In the genomic region with DNA sequence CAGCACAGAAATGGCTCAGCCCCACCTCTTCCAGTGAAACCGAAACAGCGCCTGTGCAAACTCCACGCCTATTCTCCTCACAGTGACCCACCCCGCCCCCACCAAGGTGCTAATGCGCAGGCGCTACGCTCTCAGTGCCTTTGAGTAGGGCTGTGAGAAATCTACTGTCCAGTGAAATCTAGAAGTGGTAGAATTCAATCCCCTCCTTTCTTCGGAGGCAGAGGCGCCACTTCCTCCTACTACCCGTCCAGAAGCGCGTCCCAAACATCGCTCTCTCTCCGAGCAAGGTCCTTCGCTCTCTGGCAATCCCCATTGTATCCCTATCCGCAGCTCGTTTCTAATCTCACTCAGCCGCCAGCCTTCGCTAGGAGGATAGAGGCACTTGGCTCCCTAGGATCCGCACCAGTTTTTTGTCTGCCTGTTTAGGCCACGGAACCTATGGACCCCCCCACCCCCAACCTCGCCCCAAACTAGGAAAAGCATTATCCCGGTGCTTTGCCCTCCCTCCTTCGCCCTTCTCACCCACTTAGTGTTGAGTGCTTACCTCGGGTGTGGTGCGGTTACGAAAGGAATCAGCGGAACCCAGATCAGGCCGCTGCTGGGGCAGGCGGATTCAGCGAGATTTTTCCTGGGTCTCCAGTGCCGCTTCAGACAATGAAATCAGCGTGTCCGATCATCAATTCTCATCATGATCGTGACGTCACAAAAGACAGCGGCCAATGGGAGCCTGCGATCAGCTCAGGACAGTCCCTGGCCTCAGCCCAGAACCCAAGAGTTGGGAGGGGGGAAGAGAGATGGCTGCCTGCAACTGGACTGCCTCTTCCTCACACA, we compare ENCODE assay signal across 8 cellular contexts. TPM values are rescaled to one million over a fixed set of nuclear protein-coding genes. Genes with fewer than 3 reads are reported as not detected.
DNase-seq lines count a peak whose midpoint lies in the region; ATAC-seq and TF ChIP-seq lines count a peak whose summit lies in the region.

A gene with protein sequence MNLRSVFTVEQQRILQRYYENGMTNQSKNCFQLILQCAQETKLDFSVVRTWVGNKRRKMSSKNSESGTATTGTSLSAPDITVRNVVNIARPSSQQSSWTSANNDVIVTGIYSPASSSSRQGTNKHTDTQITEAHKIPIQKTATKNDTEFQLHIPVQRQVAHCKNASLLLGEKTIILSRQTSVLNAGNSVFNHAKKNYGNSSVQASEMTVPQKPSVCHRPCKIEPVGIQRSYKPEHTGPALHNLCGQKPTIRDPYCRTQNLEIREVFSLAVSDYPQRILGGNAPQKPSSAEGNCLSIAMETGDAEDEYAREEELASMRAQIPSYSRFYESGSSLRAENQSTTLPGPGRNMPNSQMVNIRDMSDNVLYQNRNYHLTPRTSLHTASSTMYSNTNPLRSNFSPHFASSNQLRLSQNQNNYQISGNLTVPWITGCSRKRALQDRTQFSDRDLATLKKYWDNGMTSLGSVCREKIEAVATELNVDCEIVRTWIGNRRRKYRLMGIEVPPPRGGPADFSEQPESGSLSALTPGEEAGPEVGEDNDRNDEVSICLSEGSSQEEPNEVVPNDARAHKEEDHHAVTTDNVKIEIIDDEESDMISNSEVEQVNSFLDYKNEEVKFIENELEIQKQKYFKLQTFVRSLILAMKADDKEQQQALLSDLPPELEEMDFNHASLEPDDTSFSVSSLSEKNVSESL (minus strand): TSS at position 656 of the 831 bp plus-strand sequence. CDS start 27,056 bp downstream, outside the sequence.

- peaks cover 4% of the 10 kb centered on the region for H3K4me1 Mint-ChIP-seq in activated T-helper 2 cell treated with anti-CD3 and anti-CD28 coated beads, Interferon-gamma antibody, Interleukin-2, Interleukin-4, amounts not matched to agents 10 μg/mL and 5 μg/mL and 100 μg/mL, durations not matched to agents 14 hours and 24 hours and 36 hours (ENCODE audit: low read depth)
- H3K4me1 Mint-ChIP-seq in naive B cell, result peaks cover 0 to 7% (median 7%) of the 10 kb centered on the region in 3 donors
- H3K4me1 Mint-ChIP-seq in stimulated activated memory B cell treated with anti-CD40 and anti-IgM and Interleukin-4, amounts not matched to agents 10 μg/mL and 1 μg/mL and 100 μg/mL, for 72 hours, result peaks cover 7% of the 10 kb centered on the region

- H3K4me3 ChIP-seq in fibroblast of pulmonary artery (replicated peaks; ENCODE audit: low read depth, low read length), result peak within 1 kb of the TSS; percentile 75

- no peaks in the 10 kb centered on the region for H3K36me3 Mint-ChIP-seq in activated T-helper 2 cell treated with anti-CD3 and anti-CD28 coated beads, Interferon-gamma antibody, Interleukin-2, Interleukin-4, amounts not matched to agents 10 μg/mL and 5 μg/mL and 100 μg/mL, durations not matched to agents 14 hours and 24 hours and 36 hours (ENCODE audit: low read depth)
- no peaks in the 10 kb centered on the region for H3K36me3 Mint-ChIP-seq in naive B cell
- H3K36me3 Mint-ChIP-seq in stimulated activated memory B cell treated with anti-CD40 and anti-IgM and Interleukin-4, amounts not matched to agents 10 μg/mL and 1 μg/mL and 100 μg/mL, for 72 hours, result no peaks in the 10 kb centered on the region

- DNase-seq in Ammon's horn (ENCODE audit: low spot score) (peak; percentile 86), OCI-M1 (lab: John Stamatoyannopoulos, UW) (peak; percentile 93), fibroblast of pulmonary artery (ENCODE audit: low read depth) (peak; percentile 88), naive B cell (peak; percentile 53)
- peak; percentile 66 for DNase-seq in activated T-helper 2 cell treated with anti-CD3 and anti-CD28 coated beads, Interferon-gamma antibody, Interleukin-2, Interleukin-4, amounts not matched to agents 10 μg/mL and 5 μg/mL and 100 μg/mL, durations not matched to agents 14 hours and 24 hours and 36 hours (ENCODE audit: low spot score)

- H3K27ac Mint-ChIP-seq in activated T-helper 2 cell treated with anti-CD3 and anti-CD28 coated beads, Interferon-gamma antibody, Interleukin-2, Interleukin-4, amounts not matched to agents 10 μg/mL and 5 μg/mL and 100 μg/mL, durations not matched to agents 14 hours and 24 hours and 36 hours, result peak within 1 kb of the TSS; percentile 96
- H3K27ac Mint-ChIP-seq in naive B cell, result peak within 1 kb of the TSS; percentile 50 to 97 (median 81)
- peak within 1 kb of the TSS; percentile 85 for H3K27ac Mint-ChIP-seq in stimulated activated memory B cell treated with anti-CD40 and anti-IgM and Interleukin-4, amounts not matched to agents 10 μg/mL and 1 μg/mL and 100 μg/mL, for 72 hours

- H3K4me3 Mint-ChIP-seq in activated T-helper 2 cell treated with anti-CD3 and anti-CD28 coated beads, Interferon-gamma antibody, Interleukin-2, Interleukin-4, amounts not matched to agents 10 μg/mL and 5 μg/mL and 100 μg/mL, durations not matched to agents 14 hours and 24 hours and 36 hours (ENCODE audit: low read depth), result peak within 1 kb of the TSS; percentile 89
- H3K4me3 Mint-ChIP-seq in naive B cell, result peak within 1 kb of the TSS; percentile 80 to 97 (median 90)
- peak within 1 kb of the TSS; percentile 83 for H3K4me3 Mint-ChIP-seq in stimulated activated memory B cell treated with anti-CD40 and anti-IgM and Interleukin-4, amounts not matched to agents 10 μg/mL and 1 μg/mL and 100 μg/mL, for 72 hours

- intact Hi-C loops in activated T-helper 2 cell treated with anti-CD3 and anti-CD28 coated beads, Interferon-gamma antibody, Interleukin-2, Interleukin-4, amounts not matched to agents 10 μg/mL and 5 μg/mL and 100 μg/mL, durations not matched to agents 14 hours and 24 hours and 36 hours (cut with micrococcal nuclease), result no loop called here

- no peaks in the 10 kb centered on the region for H3K27me3 Mint-ChIP-seq in activated T-helper 2 cell treated with anti-CD3 and anti-CD28 coated beads, Interferon-gamma antibody, Interleukin-2, Interleukin-4, amounts not matched to agents 10 μg/mL and 5 μg/mL and 100 μg/mL, durations not matched to agents 14 hours and 24 hours and 36 hours (ENCODE audit: low read depth)
- H3K27me3 Mint-ChIP-seq in naive B cell, result no peaks in the 10 kb centered on the region
- no peaks in the 10 kb centered on the region for H3K27me3 Mint-ChIP-seq in stimulated activated memory B cell treated with anti-CD40 and anti-IgM and Interleukin-4, amounts not matched to agents 10 μg/mL and 1 μg/mL and 100 μg/mL, for 72 hours

- ATAC-seq in GM19372 (IDR thresholded peaks at IDR 0.05; ENCODE audit: low read depth, unreplicated experiment) (peak; percentile 95), HG03558 (IDR thresholded peaks at IDR 0.05; ENCODE audit: extremely low read depth, unreplicated experiment) (peak; percentile 86), naive B cell (ENCODE audit: low read depth in 2 of 2) (peak; percentile 91)
- ATAC-seq in stimulated activated memory B cell treated with anti-CD40 and anti-IgM and Interleukin-4, amounts not matched to agents 10 μg/mL and 1 μg/mL and 100 μg/mL, for 72 hours, result peak; percentile 95

- no peaks in the 10 kb centered on the region for H3K9me3 Mint-ChIP-seq in activated T-helper 2 cell treated with anti-CD3 and anti-CD28 coated beads, Interferon-gamma antibody, Interleukin-2, Interleukin-4, amounts not matched to agents 10 μg/mL and 5 μg/mL and 100 μg/mL, durations not matched to agents 14 hours and 24 hours and 36 hours
- peaks cover 0 to 1% (median 0%) of the 10 kb centered on the region in 7 donors for H3K9me3 Mint-ChIP-seq in naive B cell
- no peaks in the 10 kb centered on the region for H3K9me3 Mint-ChIP-seq in stimulated activated memory B cell treated with anti-CD40 and anti-IgM and Interleukin-4, amounts not matched to agents 10 μg/mL and 1 μg/mL and 100 μg/mL, for 72 hours

- no peak for TF ChIP-seq CTCF in fibroblast of pulmonary artery (IDR thresholded peaks at IDR 0.05; ENCODE audit: low read length, missing control alignments)

RNA-seq across cellular contexts. Expression of the gene that starts here (rescaled TPM):
- total RNA-seq in activated T-helper 2 cell treated with anti-CD3 and anti-CD28 coated beads, Interferon-gamma antibody, Interleukin-2, Interleukin-4, amounts not matched to agents 10 μg/mL and 5 μg/mL and 100 μg/mL, durations not matched to agents 14 hours and 24 hours and 36 hours, result 2.5 and 2.6 TPM in 2 replicates
- 1 to 10 TPM in 4 of 6 donors, under 1 TPM in 1, not detected in 1; 0.97 to 3.5 (median 1.6) TPM for polyA plus RNA-seq in naive B cell (ENCODE audit: low read depth in 6 of 6)

Comparison
In these comparisons a context has a peak if more than half of its experiments do, and no peak if none do; other contexts are left out.
1. Peak in every context shown above with its lines: DNase-seq, ATAC-seq and H3K4me3 ChIP-seq.